Comparison of ENCODE assay signal across 23 cellular contexts in genomic region chr13:111065698-111066097, GRCh38.
"Had no signal": no experiment of that assay in that cellular context is flagged by ENCODE, and none has a peak within 500 bp of the region (broad histone marks: within the 10 kb centered on the region; RNA-seq: fewer than 3 reads in every experiment).

No MANE protein-coding gene starts in this region.

- H3K4me2 ChIP-seq: neural progenitor cell had no signal

- H3K4me1 ChIP-seq: parathyroid adenoma, prostate gland, right atrium auricular region, thyroid gland, uterus had no signal

- H3K9ac ChIP-seq: neural progenitor cell, parathyroid adenoma had no signal

- H2AFZ ChIP-seq: neural progenitor cell, parathyroid adenoma had no signal

- H3K27ac Mint-ChIP-seq: effector memory CD8-positive, alpha-beta T cell; memory B cell; natural killer cell treated with Interleukin-12 subunit alpha and Interleukin-12 subunit beta and Interleukin-15 and Interleukin-18, amount 100 ng/mL, for 72 hours had no signal

- H3K36me3 ChIP-seq: gastrocnemius medialis, neural progenitor cell, prostate gland, right atrium auricular region, spleen, suprapubic skin, thyroid gland, uterus had no signal

- H3K36me3 Mint-ChIP-seq: neural progenitor cell had no signal

- ATAC-seq: effector memory CD8-positive, alpha-beta T cell; gastrocnemius medialis; natural killer cell treated with Interleukin-12 subunit alpha and Interleukin-12 subunit beta and Interleukin-15 and Interleukin-18, amount 100 ng/mL, for 72 hours; stimulated activated naive CD8-positive, alpha-beta T cell treated with anti-CD3 and anti-CD28 coated beads, Interleukin-15, amount 100 ng/mL, for 72 hours had no signal

- H3K9me3 ChIP-seq: gastrocnemius medialis, prostate gland, suprapubic skin, thyroid gland, uterus had no signal

- H3K27ac ChIP-seq: coronary artery, gastrocnemius medialis, neural progenitor cell, parathyroid adenoma, prostate gland, skin epidermis, suprapubic skin, thyroid gland, uterus had no signal

- DNase-seq: dermis blood vessel endothelial cell; effector memory CD8-positive, alpha-beta T cell; erythroblast; gastrocnemius medialis; kidney; mucosa of descending colon; naive B cell; spleen; stimulated activated CD8-positive, alpha-beta memory T cell treated with anti-CD3 and anti-CD28 coated beads, Interleukin-4, amount 100 ng/mL, for 48 hours; stimulated activated naive CD4-positive, alpha-beta T cell; stimulated activated naive CD8-positive, alpha-beta T cell treated with anti-CD3 and anti-CD28 coated beads, Interleukin-15, amount 100 ng/mL, for 72 hours; thyroid gland; trophoblast cell; uterus had no signal

- H3K4me3 ChIP-seq: coronary artery, gastrocnemius medialis, mucosa of descending colon, neural progenitor cell, prostate gland, skin epidermis, suprapubic skin, thyroid gland, uterus had no signal

- H3K27me3 ChIP-seq: gastrocnemius medialis, right atrium auricular region, thyroid gland, uterus had no signal
